ENCODE assay signal across 24 cellular contexts in the genomic region with DNA sequence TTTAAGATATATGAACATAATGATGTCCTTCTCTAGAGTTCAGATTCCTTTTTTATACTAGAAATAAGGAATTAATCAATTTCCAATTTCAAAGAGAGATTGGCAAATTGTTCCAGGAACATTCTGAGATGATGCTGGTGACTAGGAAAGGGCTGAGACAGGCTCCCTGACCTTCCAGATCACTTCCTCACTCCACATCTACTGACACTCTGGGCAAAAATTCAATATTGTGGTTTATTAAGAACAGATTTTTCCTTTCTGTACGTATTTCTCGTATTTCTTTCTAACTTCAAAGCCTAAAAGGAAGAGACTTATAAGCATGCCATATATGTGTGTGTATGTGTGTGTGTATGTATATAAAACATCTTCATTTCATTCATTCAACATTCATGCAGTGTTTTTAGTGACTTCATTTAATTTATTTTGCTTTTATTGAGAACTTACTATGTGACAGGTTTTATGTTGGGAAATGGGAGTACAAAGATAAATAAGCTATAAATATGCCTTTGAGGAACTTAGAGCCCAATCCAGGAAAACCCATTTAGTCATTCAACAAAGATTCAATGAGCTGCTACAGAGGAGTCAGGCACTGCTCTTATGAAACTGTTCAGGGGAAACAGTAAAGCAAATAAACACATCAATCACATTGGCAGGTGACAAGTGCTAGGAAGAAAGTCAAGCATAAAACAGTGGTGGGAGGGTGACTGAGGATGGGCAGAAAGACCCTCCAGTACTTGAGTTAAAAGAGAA.
DNase-seq lines count a peak whose midpoint lies in the region; ATAC-seq, FAIRE-seq and TF ChIP-seq lines count a peak whose summit lies in the region.
"Had no signal": no experiment of that assay in that cellular context is flagged by ENCODE, and none has a peak within 500 bp of the region (broad histone marks: within the 10 kb centered on the region; RNA-seq: fewer than 3 reads in every experiment).

No MANE protein-coding gene starts in this region.

- H4K5ac ChIP-seq in mesendoderm (ENCODE audit: low read length), result no peak overlapping the region

- H3K27me3 Mint-ChIP-seq in astrocyte (ENCODE audit: low read depth, unreplicated experiment), result peaks cover 2% of the 10 kb centered on the region
- H3K27me3 Mint-ChIP-seq in activated T-cell treated with anti-CD3 and anti-CD28 coated beads, Interleukin-2, amount 50 U/mL, for 72 hours (ENCODE audit: low read depth), result peaks cover 11% of the 10 kb centered on the region
- no peaks in the 10 kb centered on the region for H3K27me3 Mint-ChIP-seq in GM23338 (ENCODE audit: insufficient read depth, low read depth, poor library complexity)

- H3K36me3 Mint-ChIP-seq in astrocyte (ENCODE audit: low read depth, unreplicated experiment), result no peaks in the 10 kb centered on the region
- H3K36me3 Mint-ChIP-seq in activated T-cell treated with anti-CD3 and anti-CD28 coated beads, Interleukin-2, amount 50 U/mL, for 72 hours (ENCODE audit: insufficient read depth in 2 of 2), result no peaks in the 10 kb centered on the region
- no peaks in the 10 kb centered on the region for H3K36me3 Mint-ChIP-seq in GM23338 (ENCODE audit: low read depth)
- H3K36me3 Mint-ChIP-seq: CD4-positive, alpha-beta memory T cell had no signal

- H3K9me3 ChIP-seq in astrocyte (ENCODE audit: insufficient read depth, low read depth, low read length), result no peaks in the 10 kb centered on the region
- H3K9me3 ChIP-seq: BLaER1 treated with 17β-estradiol and CSF1 and Interleukin-3, amounts not matched to agents 10 nM and 100 nM; HAP-1 had no signal

- H3K4me3 Mint-ChIP-seq in astrocyte (ENCODE audit: unreplicated experiment) (no peak overlapping the region), GM23338 (no peak overlapping the region)
- no peak overlapping the region for H3K4me3 Mint-ChIP-seq in activated T-cell treated with anti-CD3 and anti-CD28 coated beads, Interleukin-2, amount 50 U/mL, for 72 hours
- H3K4me3 Mint-ChIP-seq: CD4-positive, alpha-beta memory T cell had no signal

- H3K27ac ChIP-seq in astrocyte (ENCODE audit: low read depth, low read length) (no peak overlapping the region), mesendoderm (ENCODE audit: low read depth, low read length) (no peak overlapping the region), GM23338 (ENCODE audit: low read depth) (no peak overlapping the region)
- H3K27ac ChIP-seq: 22Rv1; BLaER1 treated with 17β-estradiol and CSF1 and Interleukin-3, amounts not matched to agents 10 nM and 100 nM; KMS-11; RWPE1; SK-N-MC had no signal

- H3F3A ChIP-seq in GM23338 (replicated peaks; ENCODE audit: low read depth), result no peaks in the 10 kb centered on the region

- H3K27me3 ChIP-seq in astrocyte (ENCODE audit: insufficient read depth, low read length), result no peaks in the 10 kb centered on the region
- no peaks in the 10 kb centered on the region for H3K27me3 ChIP-seq in mesendoderm (ENCODE audit: insufficient read depth, low read length, poor library complexity)
- no peaks in the 10 kb centered on the region for H3K27me3 ChIP-seq in GM23338 (ENCODE audit: insufficient read depth)
- H3K27me3 ChIP-seq: BLaER1 treated with 17β-estradiol and CSF1 and Interleukin-3, amounts not matched to agents 10 nM and 100 nM had no signal

- H2AK5ac ChIP-seq in mesendoderm (ENCODE audit: low read length), result no peak overlapping the region

- H3K9me2 ChIP-seq in GM23338 (ENCODE audit: insufficient read depth), result 0 out of 2 replicates have a peak, but pooled peaks cover 1% of the 10 kb centered on the region

- no CpG with 5 or more reads among the region's 2 CpGs for WGBS in mesendoderm (ENCODE audit: extremely low coverage, insufficient coverage, low lambda C conversion rate)

- no peaks in the 10 kb centered on the region for H3K36me3 ChIP-seq in astrocyte (ENCODE audit: insufficient read depth, low read length)
- H3K36me3 ChIP-seq in mesendoderm (ENCODE audit: control insufficient read depth, insufficient read depth, low read length), result no peaks in the 10 kb centered on the region
- H3K36me3 ChIP-seq in GM23338 (ENCODE audit: insufficient read depth), result no peaks in the 10 kb centered on the region
- H3K36me3 ChIP-seq: BLaER1 treated with 17β-estradiol and CSF1 and Interleukin-3, amounts not matched to agents 10 nM and 100 nM; HAP-1 had no signal

- no peak overlapping the region for H3K27ac Mint-ChIP-seq in astrocyte (ENCODE audit: unreplicated experiment)
- no peak overlapping the region for H3K27ac Mint-ChIP-seq in activated T-cell treated with anti-CD3 and anti-CD28 coated beads, Interleukin-2, amount 50 U/mL, for 72 hours
- H3K27ac Mint-ChIP-seq in GM23338, result no peak overlapping the region
- H3K27ac Mint-ChIP-seq: CD4-positive, alpha-beta memory T cell had no signal

- no peaks in the 10 kb centered on the region for H3K4me1 ChIP-seq in astrocyte (ENCODE audit: insufficient read depth, low read length)
- H3K4me1 ChIP-seq in mesendoderm (ENCODE audit: control insufficient read depth, low read depth, low read length), result no peaks in the 10 kb centered on the region
- no peaks in the 10 kb centered on the region for H3K4me1 ChIP-seq in GM23338 (ENCODE audit: insufficient read depth)
- H3K4me1 ChIP-seq: BLaER1 treated with 17β-estradiol and CSF1 and Interleukin-3, amounts not matched to agents 10 nM and 100 nM; HAP-1 had no signal

- DNase-seq in NCI-H748 (lab: John Stamatoyannopoulos, UW; ENCODE audit: unreplicated experiment) (peak; percentile 40), NCI-H748 treated with DMSO at 0.1 percent for 48 hours (lab: John Stamatoyannopoulos, UW) (no peak), astrocyte (ENCODE audit: low read depth) (no peak), left kidney (ENCODE audit: low read depth, low spot score) (peak; percentile 31), iPS-NIHi7 (ENCODE audit: extremely low spot score) (no peak), mesendoderm (no peak), GM23338 (ENCODE audit: low spot score) (no peak)
- DNase-seq in activated T-cell treated with anti-CD3 and anti-CD28 coated beads, Interleukin-2, amount 50 U/mL, for 72 hours, result no peak
- DNase-seq: ACHN; CD4-positive, alpha-beta memory T cell; NCI-H1092 treated with DMSO at 0.1 percent for 48 hours; NCI-H146; NCI-H2029; NCI-H2227 treated with DMSO at 0.1 percent for 48 hours; NCI-H526; SHP77 treated with DMSO at 0.1 percent for 48 hours had no signal

- no peak overlapping the region for H2BK120ac ChIP-seq in mesendoderm (ENCODE audit: low read depth, low read length)

- H4K20me1 ChIP-seq in astrocyte (ENCODE audit: insufficient read depth, low read length) (no peaks in the 10 kb centered on the region), GM23338 (replicated peaks; ENCODE audit: insufficient read depth) (no peaks in the 10 kb centered on the region)
- H4K20me1 ChIP-seq: BLaER1 treated with 17β-estradiol and CSF1 and Interleukin-3, amounts not matched to agents 10 nM and 100 nM had no signal

- no peak overlapping the region for H4K8ac ChIP-seq in mesendoderm (ENCODE audit: low read depth, low read length)

- no peak for TF ChIP-seq CTCF in astrocyte (IDR thresholded peaks at IDR 0.05; ENCODE audit: insufficient read depth, low read depth, low read length)
- no peak for TF ChIP-seq CTCF in GM23338 (conservative IDR thresholded peaks at IDR 0.05; ENCODE audit: low read depth in 2 of 2)

- no peak overlapping the region for H3K23ac ChIP-seq in mesendoderm (ENCODE audit: low read length)

- H3K9ac ChIP-seq in astrocyte (ENCODE audit: low read length) (no peak overlapping the region), mesendoderm (ENCODE audit: low read length) (no peak overlapping the region)
- H3K9ac ChIP-seq: BLaER1 treated with 17β-estradiol and CSF1 and Interleukin-3, amounts not matched to agents 10 nM and 100 nM; KMS-11 had no signal

- H3K4me1 Mint-ChIP-seq in astrocyte (ENCODE audit: low read depth, unreplicated experiment) (peaks cover 4% of the 10 kb centered on the region), GM23338 (no peaks in the 10 kb centered on the region)
- H3K4me1 Mint-ChIP-seq in activated T-cell treated with anti-CD3 and anti-CD28 coated beads, Interleukin-2, amount 50 U/mL, for 72 hours (ENCODE audit: low read depth), result no peaks in the 10 kb centered on the region
- H3K4me1 Mint-ChIP-seq: CD4-positive, alpha-beta memory T cell had no signal

- no peak overlapping the region for H3K18ac ChIP-seq in mesendoderm (ENCODE audit: low read length)

- no peak overlapping the region for H2AFZ ChIP-seq in astrocyte (ENCODE audit: low read depth, low read length)
- no peak overlapping the region for H2AFZ ChIP-seq in GM23338

- no peak overlapping the region for H2BK5ac ChIP-seq in mesendoderm (ENCODE audit: low read length)

- no peak overlapping the region for H2BK15ac ChIP-seq in mesendoderm (replicated peaks; ENCODE audit: low read depth)

- H3K4ac ChIP-seq in mesendoderm (ENCODE audit: low read depth, low read length), result no peak overlapping the region

- peak; percentile 47 for FAIRE-seq in astrocyte (lab: Jason Lieb, UNC)
- FAIRE-seq: G401.6, GM12892 had no signal

- H3K79me2 ChIP-seq in astrocyte (ENCODE audit: insufficient read depth, low read length), result no peaks in the 10 kb centered on the region
- no peaks in the 10 kb centered on the region for H3K79me2 ChIP-seq in mesendoderm (ENCODE audit: control insufficient read depth, insufficient read depth, low read length)
- H3K79me2 ChIP-seq in GM23338 (replicated peaks; ENCODE audit: insufficient read depth), result no peaks in the 10 kb centered on the region

- peaks cover 2% of the 10 kb centered on the region for H3K9me3 Mint-ChIP-seq in astrocyte (ENCODE audit: unreplicated experiment)
- peaks cover 0 to 2% of the 10 kb centered on the region in 2 donors for H3K9me3 Mint-ChIP-seq in activated T-cell treated with anti-CD3 and anti-CD28 coated beads, Interleukin-2, amount 50 U/mL, for 72 hours
- H3K9me3 Mint-ChIP-seq in GM23338, result no peaks in the 10 kb centered on the region
- H3K9me3 Mint-ChIP-seq: CD4-positive, alpha-beta memory T cell had no signal

- H3K4me3 ChIP-seq in astrocyte (ENCODE audit: insufficient read depth, low read depth, low read length) (no peak overlapping the region), mesendoderm (ENCODE audit: low read length) (no peak overlapping the region), GM23338 (no peak overlapping the region)
- H3K4me3 ChIP-seq: BLaER1 treated with 17β-estradiol and CSF1 and Interleukin-3, amounts not matched to agents 10 nM and 100 nM; HAP-1; SK-N-MC had no signal

- no peaks in the 10 kb centered on the region for H3K79me1 ChIP-seq in mesendoderm (ENCODE audit: low read length)

- no peak for ATAC-seq in activated T-cell treated with anti-CD3 and anti-CD28 coated beads, Interleukin-2, amount 50 U/mL, for 72 hours (replicated peaks in 1 of 2)
- no peak for ATAC-seq in GM23338

- H3K56ac ChIP-seq in mesendoderm (ENCODE audit: low read length), result no peak overlapping the region

- H3K4me2 ChIP-seq in astrocyte (ENCODE audit: low read length) (no peak overlapping the region), mesendoderm (ENCODE audit: low read length) (no peak overlapping the region), GM23338 (no peak overlapping the region)
- H3K4me2 ChIP-seq: BLaER1 treated with 17β-estradiol and CSF1 and Interleukin-3, amounts not matched to agents 10 nM and 100 nM; KMS-11 had no signal

TF ChIP-seq in GM23338, 12 proteins besides CTCF, POLR2A, EP300 and RAD21 (continues in another document):
- TF ChIP-seq CREB1 (CRISPR knock-in tag; IDR thresholded peaks at IDR 0.05; ENCODE audit: low read depth), result no peak

Comparison
In these comparisons a context has a peak if more than half of its experiments do, and no peak if none do; other contexts are left out.
1. DNase-seq: peak in NCI-H748 (single experiment) and left kidney (single experiment); none in NCI-H748 treated with DMSO at 0.1 percent for 48 hours (single experiment), astrocyte (single experiment), iPS-NIHi7 (single experiment), mesendoderm (single experiment), activated T-cell treated with anti-CD3 and anti-CD28 coated beads, Interleukin-2, amount 50 U/mL, for 72 hours (0 of 2) and GM23338 (single experiment).